29 cellular contexts compared by ENCODE assay signal in the genomic region with DNA sequence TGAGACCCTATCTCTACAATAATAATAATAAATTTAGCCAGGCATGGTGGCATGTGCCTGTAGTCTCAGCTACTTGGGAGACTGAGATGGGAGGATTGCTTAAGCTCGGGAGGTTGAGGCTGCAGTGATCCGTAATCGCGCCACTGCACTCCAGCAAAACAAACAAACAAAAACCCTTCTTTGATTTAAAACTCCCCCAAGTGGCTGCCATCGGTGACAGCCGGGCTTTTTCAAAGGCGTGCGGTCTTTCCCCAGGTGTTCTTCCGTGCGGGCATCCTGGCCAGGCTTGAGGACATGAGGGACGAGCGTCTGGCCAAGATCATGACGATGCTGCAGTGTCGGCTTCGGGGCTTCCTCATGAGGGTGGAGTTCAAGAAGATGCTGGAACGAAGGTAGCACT. TPM values are rescaled to one million over a fixed set of nuclear protein-coding genes. Genes with fewer than 3 reads are reported as not detected.
A peak's percentile ranks its signal among the peaks of the same experiment; 100 is the strongest.
DNase-seq lines count a peak whose midpoint lies in the region; ATAC-seq and TF ChIP-seq lines count a peak whose summit lies in the region.
"Had no signal": no experiment of that assay in that cellular context is flagged by ENCODE, and none has a peak within 500 bp of the region (broad histone marks: within the 10 kb centered on the region; RNA-seq: fewer than 3 reads in every experiment).

No MANE protein-coding gene starts in this region.

- no peaks in the 10 kb centered on the region for H3K36me3 ChIP-seq in Caco-2 (ENCODE audit: control insufficient read depth, insufficient read depth, low read length)
- H3K36me3 ChIP-seq in left lung, result no peaks in the 10 kb centered on the region
- no peaks in the 10 kb centered on the region for H3K36me3 ChIP-seq in prostate gland
- no peaks in the 10 kb centered on the region for H3K36me3 ChIP-seq in vagina
- H3K36me3 ChIP-seq: BLaER1, ovary had no signal

- TF ChIP-seq POLR2A in prostate gland (IDR thresholded peaks at IDR 0.05), result no peak
- no peak for TF ChIP-seq POLR2A in vagina (IDR thresholded peaks at IDR 0.05)

- ATAC-seq in left lung (peak; percentile 12), HG03520 (IDR thresholded peaks at IDR 0.05; ENCODE audit: unreplicated experiment) (no peak)
- ATAC-seq: activated CD8-positive, alpha-beta memory T cell treated with anti-CD3 and anti-CD28 coated beads, Interleukin-2, amount 10 ng/mL, durations not matched to agents 7 days and 5 days; activated T-helper 17 cell treated with anti-CD3 and anti-CD28 coated beads, Interleukin-2, amount 50 U/mL, for 72 hours; left colon; natural killer cell; sciatic nerve had no signal

- intact Hi-C loops in Caco-2 (cut with micrococcal nuclease; ENCODE audit: unreplicated experiment) (no loop called here), left lung (cut with DNase I) (no loop called here), prostate gland (cut with DNase I) (no loop called here), vagina (cut with DNase I) (no loop called here)

- 61% methylated on average over 16 of the region's 16 CpGs for WGBS in prostate gland

- no peak overlapping the region for H3K27ac ChIP-seq in left lung
- H3K27ac ChIP-seq in prostate gland, result no peak overlapping the region
- H3K27ac ChIP-seq in vagina, result no peak overlapping the region
- H3K27ac ChIP-seq: BLaER1, coronary artery, HL-60, ovary, RWPE1 had no signal

- no peak overlapping the region for H3K4me3 ChIP-seq in Caco-2 (ENCODE audit: low read depth, low read length)
- H3K4me3 ChIP-seq in left lung, result no peak overlapping the region
- no peak overlapping the region for H3K4me3 ChIP-seq in prostate gland
- no peak overlapping the region for H3K4me3 ChIP-seq in vagina
- H3K4me3 ChIP-seq: BLaER1, coronary artery, ovary had no signal

- peak in 1 of 2 experiments; percentile 24 for DNase-seq in Caco-2
- peak; percentile 73 for DNase-seq in HT-29 (ENCODE audit: low spot score)
- no peak for DNase-seq in chondrocyte (ENCODE audit: low spot score)
- no peak for DNase-seq in left lung
- DNase-seq in immature natural killer cell, result no peak
- DNase-seq in prostate gland (ENCODE audit: low spot score), result no peak
- no peak for DNase-seq in vagina (ENCODE audit: extremely low spot score in 2 of 2)
- DNase-seq: activated CD4-positive, alpha-beta T cell treated with anti-CD3 and anti-CD28 coated beads, Interleukin-2, amount 10 ng/mL, durations not matched to agents 24 days and 14 days; activated CD8-positive, alpha-beta memory T cell treated with anti-CD3 and anti-CD28 coated beads, Interleukin-2, amount 10 ng/mL, durations not matched to agents 7 days and 5 days; activated naive CD8-positive, alpha-beta T cell treated with anti-CD3 and anti-CD28 coated beads for 36 hours; midbrain; natural killer cell; NCI-H1105 treated with DMSO at 0.1 percent for 48 hours; NCI-H524; ovary; SK-N-SH; stimulated activated CD8-positive, alpha-beta memory T cell treated with anti-CD3 and anti-CD28 coated beads, Interleukin-4, amount 100 ng/mL, for 48 hours; T-helper 2 cell had no signal

- CTCF ChIA-PET in Caco-2 (lab: Charles Lee), result no interaction called here

- H3K36me3 Mint-ChIP-seq in Caco-2 (ENCODE audit: insufficient read depth, unreplicated experiment) (no peaks in the 10 kb centered on the region), chondrocyte (ENCODE audit: low read depth) (no peaks in the 10 kb centered on the region), immature natural killer cell (no peaks in the 10 kb centered on the region)
- H3K36me3 Mint-ChIP-seq: activated CD8-positive, alpha-beta memory T cell treated with anti-CD3 and anti-CD28 coated beads, Interleukin-2, amount 10 ng/mL, durations not matched to agents 7 days and 5 days; activated naive CD8-positive, alpha-beta T cell treated with anti-CD3 and anti-CD28 coated beads for 36 hours; natural killer cell had no signal

- H3K9me3 ChIP-seq in Caco-2 (peaks cover 3% of the 10 kb centered on the region; the same call in 1 of the 2 replicates), left lung (no peaks in the 10 kb centered on the region), prostate gland (no peaks in the 10 kb centered on the region), vagina (no peaks in the 10 kb centered on the region)
- H3K9me3 ChIP-seq: BLaER1, ovary, SK-N-SH had no signal

- H3K4me3 Mint-ChIP-seq in Caco-2 (ENCODE audit: unreplicated experiment), result no peak overlapping the region
- H3K4me3 Mint-ChIP-seq in chondrocyte (ENCODE audit: unreplicated experiment), result no peak overlapping the region
- H3K4me3 Mint-ChIP-seq in immature natural killer cell, result no peak overlapping the region
- H3K4me3 Mint-ChIP-seq: activated CD4-positive, alpha-beta T cell treated with anti-CD3 and anti-CD28 coated beads, Interleukin-2, amount 10 ng/mL, durations not matched to agents 24 days and 14 days; activated CD8-positive, alpha-beta memory T cell treated with anti-CD3 and anti-CD28 coated beads, Interleukin-2, amount 10 ng/mL, durations not matched to agents 7 days and 5 days; activated naive CD8-positive, alpha-beta T cell treated with anti-CD3 and anti-CD28 coated beads for 36 hours; activated T-helper 17 cell treated with anti-CD3 and anti-CD28 coated beads, Interleukin-2, amount 50 U/mL, for 72 hours; natural killer cell had no signal

- TF ChIP-seq CTCF in Caco-2 (IDR thresholded peaks at IDR 0.05; ENCODE audit: insufficient read depth in 1 of 2, low read depth in 1 of 2, low read length in 1 of 2, severe bottlenecking in 1 of 2, unreplicated experiment in 1 of 2) (peak; percentile 6 to 18), chondrocyte (IDR thresholded peaks at IDR 0.05) (peak; percentile 9), left lung (IDR thresholded peaks at IDR 0.05) (no peak), prostate gland (IDR thresholded peaks at IDR 0.05) (peak in 1 of 4 experiments; percentile 3), vagina (IDR thresholded peaks at IDR 0.05) (no peak)

- H3K27me3 ChIP-seq in Caco-2 (replicated peaks; ENCODE audit: control insufficient read depth, insufficient read depth, low read length) (no peaks in the 10 kb centered on the region; the same call in 1 of the 2 replicates), left lung (no peaks in the 10 kb centered on the region), prostate gland (replicated peaks; ENCODE audit: insufficient read depth) (no peaks in the 10 kb centered on the region), vagina (no peaks in the 10 kb centered on the region)
- H3K27me3 ChIP-seq: BLaER1, ovary had no signal

- no peak overlapping the region for H3K27ac Mint-ChIP-seq in Caco-2 (ENCODE audit: unreplicated experiment)
- no peak overlapping the region for H3K27ac Mint-ChIP-seq in chondrocyte (ENCODE audit: unreplicated experiment)
- H3K27ac Mint-ChIP-seq in immature natural killer cell, result no peak overlapping the region
- H3K27ac Mint-ChIP-seq: activated CD4-positive, alpha-beta T cell treated with anti-CD3 and anti-CD28 coated beads, Interleukin-2, amount 10 ng/mL, durations not matched to agents 24 days and 14 days; activated CD8-positive, alpha-beta memory T cell treated with anti-CD3 and anti-CD28 coated beads, Interleukin-2, amount 10 ng/mL, durations not matched to agents 7 days and 5 days; activated naive CD8-positive, alpha-beta T cell treated with anti-CD3 and anti-CD28 coated beads for 36 hours; activated T-helper 17 cell treated with anti-CD3 and anti-CD28 coated beads, Interleukin-2, amount 50 U/mL, for 72 hours; natural killer cell had no signal

- H3K9me3 Mint-ChIP-seq in Caco-2 (ENCODE audit: unreplicated experiment) (peaks cover 9% of the 10 kb centered on the region), chondrocyte (ENCODE audit: low read depth) (peaks cover 4% of the 10 kb centered on the region), immature natural killer cell (no peaks in the 10 kb centered on the region)
- H3K9me3 Mint-ChIP-seq: activated CD4-positive, alpha-beta T cell treated with anti-CD3 and anti-CD28 coated beads, Interleukin-2, amount 10 ng/mL, durations not matched to agents 24 days and 14 days; activated naive CD8-positive, alpha-beta T cell treated with anti-CD3 and anti-CD28 coated beads for 36 hours; natural killer cell had no signal

- H3K4me1 Mint-ChIP-seq in Caco-2 (ENCODE audit: low read depth, unreplicated experiment) (no peaks in the 10 kb centered on the region), chondrocyte (ENCODE audit: low read depth) (peaks cover 26% of the 10 kb centered on the region), immature natural killer cell (peaks cover 8 to 10% of the 10 kb centered on the region in 2 donors)

- H3K4me1 ChIP-seq in Caco-2 (0 out of 2 replicates have a peak, but pooled peaks cover 6% of the 10 kb centered on the region), left lung (no peaks in the 10 kb centered on the region), prostate gland (replicated peaks) (no peaks in the 10 kb centered on the region), vagina (no peaks in the 10 kb centered on the region)

- no TSS peak for BruUV-seq in Caco-2 (replicated peaks; lab: Mats Ljungman, UMichigan)

- POLR2A ChIA-PET in Caco-2 (lab: Charles Lee), result no interaction called here

- no peaks in the 10 kb centered on the region for H3K27me3 Mint-ChIP-seq in Caco-2 (ENCODE audit: insufficient read depth, unreplicated experiment)
- H3K27me3 Mint-ChIP-seq in chondrocyte (ENCODE audit: low read depth), result no peaks in the 10 kb centered on the region
- H3K27me3 Mint-ChIP-seq in immature natural killer cell (ENCODE audit: low read depth in 3 of 3), result peaks cover 2 to 4% (median 3%) of the 10 kb centered on the region in 3 donors
- H3K27me3 Mint-ChIP-seq: activated CD4-positive, alpha-beta T cell treated with anti-CD3 and anti-CD28 coated beads, Interleukin-2, amount 10 ng/mL, durations not matched to agents 24 days and 14 days; activated naive CD8-positive, alpha-beta T cell treated with anti-CD3 and anti-CD28 coated beads for 36 hours had no signal

RNA-seq across cellular contexts. Expression of gene MYH16, which starts 1.9 kb away (rescaled TPM):
- total RNA-seq in Caco-2 (2022) (not detected in 2 replicates), chondrocyte (not detected in 3 replicates), left lung (not detected), prostate gland (under 1 TPM in 1 of 2 donors, not detected in 1; 0.97 TPM), vagina (not detected)
- total RNA-seq in HT-29 (2014; rRNA removed; shearing (Covaris generic)), result 0.05 TPM in 1 of 2 replicates, not detected in the other
- polyA plus RNA-seq in immature natural killer cell, result not detected
- total RNA-seq: A673; activated CD4-positive, alpha-beta T cell treated with anti-CD3 and anti-CD28 coated beads, Interleukin-2, amount 10 ng/mL, durations not matched to agents 24 days and 14 days; activated CD8-positive, alpha-beta memory T cell treated with anti-CD3 and anti-CD28 coated beads, Interleukin-2, amount 10 ng/mL, durations not matched to agents 7 days and 5 days; activated naive CD8-positive, alpha-beta T cell treated with anti-CD3 and anti-CD28 coated beads for 36 hours; activated T-helper 17 cell treated with anti-CD3 and anti-CD28 coated beads, Interleukin-2, amount 50 U/mL, for 72 hours; fibroblast of lung; left colon; natural killer cell; ovary; sciatic nerve; urinary bladder had no signal
- polyA plus RNA-seq: fibroblast of lung, ovary, urinary bladder had no signal

RNA-seq across cellular contexts. Expression of gene ARPC1A, which starts 55.0 kb away (rescaled TPM):
- total RNA-seq in Caco-2 (2022) (190 and 201 TPM in 2 replicates), chondrocyte (103 to 110 TPM (median 104 TPM) in 3 replicates), left lung (100 to 1,000 TPM; 142 to 158 TPM), prostate gland (100 to 1,000 TPM; 119 to 136 TPM), vagina (106 TPM)
- 120 and 151 TPM in 2 replicates for total RNA-seq in HT-29 (2014; rRNA removed; shearing (Covaris generic))
- 10 to 100 TPM; 26.6 to 49.2 (median 39.5) TPM for polyA plus RNA-seq in immature natural killer cell

Comparison
In these comparisons a context has a peak if more than half of its experiments do, and no peak if none do; other contexts are left out.
1. CTCF ChIP-seq: peak in Caco-2 (2 of 2) and chondrocyte (single experiment); none in left lung (0 of 2) and vagina (0 of 3).